In the genomic region with DNA sequence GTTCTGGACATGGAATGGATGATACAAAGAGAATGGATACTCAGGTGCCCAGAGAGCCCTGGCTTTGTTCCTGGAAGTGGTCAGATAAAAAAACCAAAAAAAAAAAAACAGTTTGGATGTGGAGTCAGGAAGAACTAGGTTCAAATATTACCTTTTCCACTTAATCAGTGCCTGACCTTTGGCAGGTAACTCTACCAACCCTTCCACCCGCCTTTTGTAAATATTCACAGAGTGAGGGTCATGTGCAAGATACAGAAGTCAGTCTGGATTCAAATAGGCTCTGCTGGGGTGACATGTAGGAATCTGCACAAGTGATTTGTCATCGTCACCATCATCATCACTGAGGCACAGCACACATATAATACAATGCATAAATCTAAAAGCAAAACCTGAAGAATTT, we compare ENCODE assay signal across 28 cellular contexts.
"Had no signal": no experiment of that assay in that cellular context is flagged by ENCODE, and none has a peak within 500 bp of the region (broad histone marks: within the 10 kb centered on the region; RNA-seq: fewer than 3 reads in every experiment).

No MANE protein-coding gene starts in this region.

- H3K4me2 ChIP-seq: smooth muscle cell had no signal

- DNase-seq: naive thymus-derived CD8-positive, alpha-beta T cell; nephron progenitor cell; posterior cingulate gyrus; psoas muscle; right cardiac atrium; spleen; stimulated activated CD4-positive, alpha-beta T cell treated with anti-CD3 and anti-CD28 coated beads, Interleukin-12 subunit alpha, Interleukin-12 subunit beta, amount 100 ng/mL, for 4 hours; stimulated activated CD4-positive, alpha-beta T cell treated with anti-CD3 and anti-CD28 coated beads, Interleukin-1b, Interleukin-23, amount 100 ng/mL, for 48 hours; stimulated activated CD4-positive, alpha-beta T cell treated with anti-CD3 and anti-CD28 coated beads, Interleukin-4, amount 100 ng/mL, for 1 hour; stimulated activated CD4-positive, alpha-beta T cell treated with anti-CD3 and anti-CD28 coated beads, Interleukin-4, amount 100 ng/mL, for 4 hours; stimulated activated CD8-positive, alpha-beta memory T cell treated with anti-CD3 and anti-CD28 coated beads, Interleukin-4, amount 100 ng/mL, for 48 hours; stimulated activated naive CD4-positive, alpha-beta T cell; stimulated activated naive CD8-positive, alpha-beta T cell treated with anti-CD3 and anti-CD28 coated beads, Interleukin-15, amount 100 ng/mL, for 72 hours; stimulated activated naive CD8-positive, alpha-beta T cell treated with anti-CD3 and anti-CD28 coated beads, Interleukin-15, Interleukin-2, amounts not matched to agents 100 U/mL and 50 U/mL, for 24 hours; substantia nigra; testis; tibial artery; transverse colon; upper lobe of right lung had no signal

- H3K4me1 ChIP-seq: parathyroid adenoma, psoas muscle, transverse colon, vagina had no signal

- H3K9ac ChIP-seq: parathyroid adenoma had no signal

- H3K79me2 ChIP-seq: parathyroid adenoma had no signal

- H2AFZ ChIP-seq: parathyroid adenoma had no signal

- H3K27me3 ChIP-seq: testis, tibial artery, transverse colon, vagina had no signal

- H3K27ac ChIP-seq: neutrophil, parathyroid adenoma, psoas muscle, skin epidermis, spleen, suprapubic skin, testis, tibial artery, transverse colon, upper lobe of right lung, vagina had no signal

- H3K9me3 ChIP-seq: neutrophil, psoas muscle, suprapubic skin, testis, tibial artery, transverse colon, upper lobe of right lung, vagina had no signal

- H3K36me3 ChIP-seq: neutrophil, spleen, suprapubic skin, tibial artery, transverse colon, upper lobe of right lung, vagina had no signal

- H3K4me3 ChIP-seq: psoas muscle, skin epidermis, smooth muscle cell, spleen, suprapubic skin, testis, tibial artery, transverse colon, upper lobe of right lung, vagina had no signal

- ATAC-seq: naive thymus-derived CD8-positive, alpha-beta T cell; natural killer cell treated with Interleukin-12 subunit alpha and Interleukin-12 subunit beta and Interleukin-15 and Interleukin-18, amount 100 ng/mL, for 72 hours; psoas muscle; right cardiac atrium; sciatic nerve; stimulated activated memory B cell treated with anti-CD40 and anti-IgM and Interleukin-4, amounts not matched to agents 10 μg/mL and 1 μg/mL and 100 μg/mL, for 72 hours; stimulated activated naive CD8-positive, alpha-beta T cell treated with anti-CD3 and anti-CD28 coated beads, Interleukin-15, amount 100 ng/mL, for 72 hours; stimulated activated naive CD8-positive, alpha-beta T cell treated with anti-CD3 and anti-CD28 coated beads, Interleukin-15, Interleukin-2, amounts not matched to agents 100 U/mL and 50 U/mL, for 24 hours; upper lobe of right lung had no signal
